8 cellular contexts compared by ENCODE assay signal in the genomic region with DNA sequence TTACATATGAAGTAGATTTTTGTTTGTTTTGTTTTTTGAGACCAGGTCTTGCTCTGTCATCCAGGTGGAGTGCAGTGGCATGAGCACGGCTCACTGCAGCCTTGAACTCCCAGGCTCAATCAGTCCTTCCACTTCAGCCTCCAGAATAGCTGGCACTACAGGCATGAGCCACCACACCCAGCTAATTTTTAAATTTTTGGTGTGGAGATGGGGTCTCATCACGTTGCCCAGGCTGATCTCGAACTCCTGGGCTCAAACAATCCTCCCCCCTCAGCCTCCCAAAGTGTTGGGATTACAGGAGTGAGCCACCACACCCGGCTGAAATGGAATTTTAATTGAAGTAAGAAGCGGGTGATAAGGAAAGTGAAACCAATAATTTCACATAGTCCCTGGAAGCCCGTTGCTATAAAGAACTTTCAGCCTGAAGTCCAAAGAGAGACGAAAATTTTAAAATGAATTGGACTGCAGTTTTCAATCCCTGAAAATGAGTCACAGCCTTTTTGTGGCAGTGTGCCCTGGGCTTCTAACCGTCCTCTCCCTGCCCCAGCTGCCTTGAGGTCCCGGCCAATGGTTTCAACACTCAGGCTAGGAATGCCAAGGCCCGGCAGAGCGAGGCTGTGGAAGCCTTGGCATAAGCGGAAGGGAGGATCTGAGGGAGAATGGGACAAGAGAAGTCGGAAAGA. TPM values are rescaled to one million over a fixed set of nuclear protein-coding genes. Genes with fewer than 3 reads are reported as not detected.
DNase-seq lines count a peak whose midpoint lies in the region; ATAC-seq and TF ChIP-seq lines count a peak whose summit lies in the region.

No MANE protein-coding gene starts in this region.

- in situ Hi-C loops in KBM-7 (cut with MboI; ENCODE audit: low pct_unique_long_range_greater_than_20kb, low sequenced_read_pairs) = no loop called here

- TF ChIP-seq EP300 in gastroesophageal sphincter (IDR thresholded peaks at IDR 0.05) = no peak

- ATAC-seq in gastroesophageal sphincter (peak; percentile 96), sciatic nerve (peak; percentile 94), GM19023 (IDR thresholded peaks at IDR 0.05; ENCODE audit: unreplicated experiment) (no peak)

- no peaks in the 10 kb centered on the region for H3K9me3 ChIP-seq in gastroesophageal sphincter

- DNase-seq in COLO829 (ENCODE audit: low spot score) = peak; percentile 53
- DNase-seq in SW480 (ENCODE audit: low spot score) = peak; percentile 44
- peak; percentile 88 for DNase-seq in sciatic nerve (ENCODE audit: low spot score)
- DNase-seq in GM10266 (ENCODE audit: extremely low spot score) = no peak
- no peak for DNase-seq in HuH-7.5 (ENCODE audit: low spot score)
- no peak for DNase-seq in KBM-7

- TF ChIP-seq CTCF in gastroesophageal sphincter (IDR thresholded peaks at IDR 0.05) (no peak), GM10266 (IDR thresholded peaks at IDR 0.05; ENCODE audit: control insufficient read depth, insufficient read depth, low read depth, missing control alignments) (no peak)

- H3K27ac ChIP-seq in gastroesophageal sphincter = peak overlapping the region; percentile 73 to 83 (median 75)

- no peaks in the 10 kb centered on the region for H3K36me3 ChIP-seq in gastroesophageal sphincter

- H3K27me3 ChIP-seq in gastroesophageal sphincter = no peaks in the 10 kb centered on the region

- intact Hi-C loops in sciatic nerve (cut with DNase I) = no loop called here

- TF ChIP-seq POLR2A in gastroesophageal sphincter (IDR thresholded peaks at IDR 0.05) = no peak

- WGBS in gastroesophageal sphincter (ENCODE audit: low coverage in 1 of 2), 2 donors = 20 to 36% methylated on average over 6 to 12 of the region's 13 CpGs

- peak overlapping the region; percentile 37 to 41 for H3K4me3 ChIP-seq in gastroesophageal sphincter

- H3K4me1 ChIP-seq in gastroesophageal sphincter = peaks cover 15 to 39% (median 28%) of the 10 kb centered on the region in 3 donors

RNA-seq across cellular contexts. Expression of gene RAET1E, which starts 0.8 kb away (rescaled TPM):
- under 1 TPM in 1 of 4 donors, not detected in 3; 0.69 TPM for total RNA-seq in gastroesophageal sphincter
- total RNA-seq in sciatic nerve = 0.80 TPM

RNA-seq across cellular contexts. Expression of gene RAET1G, which starts 25.8 kb away (rescaled TPM):
- 1 to 10 TPM in 1 of 4 donors, not detected in 3; 1.4 TPM for total RNA-seq in gastroesophageal sphincter
- total RNA-seq in sciatic nerve = 0.53 TPM

RNA-seq across cellular contexts. Expression of gene LRP11, which starts 33.0 kb away (rescaled TPM):
- total RNA-seq in gastroesophageal sphincter (10 to 100 TPM; 17.9 to 33.3 (median 29.6) TPM), sciatic nerve (34.0 TPM)

RNA-seq across cellular contexts. Expression of gene ULBP2, which starts 44.7 kb away (rescaled TPM):
- total RNA-seq in gastroesophageal sphincter (under 1 TPM in 2 of 4 donors, not detected in 2; 0.39 to 0.74 TPM), sciatic nerve (0.27 TPM)

Comparison
In these comparisons a context has a peak if more than half of its experiments do, and no peak if none do; other contexts are left out.
1. DNase-seq: peak in COLO829 (single experiment), SW480 (single experiment) and sciatic nerve (single experiment); none in GM10266 (single experiment), HuH-7.5 (single experiment) and KBM-7 (single experiment).